Comparison of ENCODE assay signal across 7 cellular contexts in genomic region chr6:131628726-131629125, GRCh38. TPM values are rescaled to one million over a fixed set of nuclear protein-coding genes. Genes with fewer than 3 reads are reported as not detected.
DNase-seq lines count a peak whose midpoint lies in the region; ATAC-seq and TF ChIP-seq lines count a peak whose summit lies in the region.

No MANE protein-coding gene starts in this region.

- H3K9me3 ChIP-seq in HUES48 (ENCODE audit: control insufficient read depth, insufficient read depth, low read length) (no peaks in the 10 kb centered on the region), T-helper 17 cell (ENCODE audit: control insufficient read depth, low read length, poor library complexity, severe bottlenecking) (no peaks in the 10 kb centered on the region), hepatocyte (ENCODE audit: low read depth) (no peaks in the 10 kb centered on the region)

- H3K9ac ChIP-seq in HUES48 (ENCODE audit: low read depth, low read length): no peak overlapping the region

- H3K4me1 Mint-ChIP-seq in T-helper 17 cell: peaks cover 23% of the 10 kb centered on the region
- peaks cover 21% of the 10 kb centered on the region for H3K4me1 Mint-ChIP-seq in stimulated activated memory B cell treated with anti-CD40 and anti-IgM and Interleukin-4, amounts not matched to agents 10 μg/mL and 1 μg/mL and 100 μg/mL, for 72 hours

- H3K4me3 ChIP-seq in HUES48 (ENCODE audit: low read depth, low read length) (peak overlapping the region; percentile 15; the same call in 1 of the 2 replicates), hepatocyte (peak overlapping the region; percentile 11)

- H3K27me3 ChIP-seq in HUES48 (ENCODE audit: control insufficient read depth, insufficient read depth, low read length): no peaks in the 10 kb centered on the region
- no peaks in the 10 kb centered on the region for H3K27me3 ChIP-seq in hepatocyte

- peak overlapping the region; percentile 99 for H3K4me3 Mint-ChIP-seq in T-helper 17 cell
- H3K4me3 Mint-ChIP-seq in stimulated activated memory B cell treated with anti-CD40 and anti-IgM and Interleukin-4, amounts not matched to agents 10 μg/mL and 1 μg/mL and 100 μg/mL, for 72 hours: peak overlapping the region; percentile 98

- H3K9me3 Mint-ChIP-seq in stimulated activated memory B cell treated with anti-CD40 and anti-IgM and Interleukin-4, amounts not matched to agents 10 μg/mL and 1 μg/mL and 100 μg/mL, for 72 hours: no peaks in the 10 kb centered on the region

- H3K36me3 ChIP-seq in HUES48 (ENCODE audit: control insufficient read depth, insufficient read depth, low read length) (peaks cover 17% of the 10 kb centered on the region), hepatocyte (replicated peaks; ENCODE audit: insufficient read depth, low read depth) (no peaks in the 10 kb centered on the region)

- H3K4me1 ChIP-seq in HUES48 (ENCODE audit: control insufficient read depth, insufficient read depth, low read length) (peaks cover 7% of the 10 kb centered on the region), hepatocyte (ENCODE audit: insufficient read depth) (peaks cover 7% of the 10 kb centered on the region)

- peaks cover 3% of the 10 kb centered on the region for H3K36me3 Mint-ChIP-seq in T-helper 17 cell (ENCODE audit: low read depth)
- H3K36me3 Mint-ChIP-seq in stimulated activated memory B cell treated with anti-CD40 and anti-IgM and Interleukin-4, amounts not matched to agents 10 μg/mL and 1 μg/mL and 100 μg/mL, for 72 hours: peaks cover 7% of the 10 kb centered on the region

- ATAC-seq in T-helper 17 cell (no peak), GM21526 (IDR thresholded peaks at IDR 0.05; ENCODE audit: low FRiP score, unreplicated experiment) (no peak)
- no peak for ATAC-seq in stimulated activated memory B cell treated with anti-CD40 and anti-IgM and Interleukin-4, amounts not matched to agents 10 μg/mL and 1 μg/mL and 100 μg/mL, for 72 hours

- TF ChIP-seq CTCF in hepatocyte (IDR thresholded peaks at IDR 0.05; ENCODE audit: poor library complexity): no peak

- peak overlapping the region; percentile 78 for H3K4me2 ChIP-seq in hepatocyte

- no peaks in the 10 kb centered on the region for H4K20me1 ChIP-seq in hepatocyte (ENCODE audit: insufficient read depth, poor library complexity, severe bottlenecking)

- peak overlapping the region; percentile 82 for H2AFZ ChIP-seq in hepatocyte

- DNase-seq in T-helper 17 cell (no peak), hepatocyte (ENCODE audit: low spot score) (no peak), EL (no peak), cerebellum (ENCODE audit: low spot score) (no peak)

- peak overlapping the region; percentile 98 for H3K27ac Mint-ChIP-seq in T-helper 17 cell
- H3K27ac Mint-ChIP-seq in stimulated activated memory B cell treated with anti-CD40 and anti-IgM and Interleukin-4, amounts not matched to agents 10 μg/mL and 1 μg/mL and 100 μg/mL, for 72 hours: peak overlapping the region; percentile 82

- H3K79me2 ChIP-seq in hepatocyte: peaks cover 23% of the 10 kb centered on the region

- H3K27me3 Mint-ChIP-seq in T-helper 17 cell: no peaks in the 10 kb centered on the region
- H3K27me3 Mint-ChIP-seq in stimulated activated memory B cell treated with anti-CD40 and anti-IgM and Interleukin-4, amounts not matched to agents 10 μg/mL and 1 μg/mL and 100 μg/mL, for 72 hours: no peaks in the 10 kb centered on the region

- H3K27ac ChIP-seq in HUES48 (ENCODE audit: low read depth, low read length) (no peak overlapping the region), hepatocyte (no peak overlapping the region)

- H3K9me2 ChIP-seq in hepatocyte (replicated peaks; ENCODE audit: insufficient read depth): no peaks in the 10 kb centered on the region

- WGBS in hepatocyte (ENCODE audit: low lambda C conversion rate, missing lambda C conversion rate): 75% methylated on average over 1 of the region's 1 CpG

RNA-seq across cellular contexts. Expression of gene MED23, which starts 0.7 kb away (rescaled TPM):
- total RNA-seq in T-helper 17 cell (10 to 100 TPM; 48.5 to 60.4 TPM), hepatocyte (34.4 and 42.1 TPM in 2 replicates), cerebellum (61.7 TPM)
- polyA plus RNA-seq in hepatocyte: 13.4 and 17.1 TPM in 2 replicates

RNA-seq across cellular contexts. Expression of gene ENPP3, which starts 8.4 kb away (rescaled TPM):
- total RNA-seq in T-helper 17 cell: under 1 TPM; 0.16 to 0.70 TPM
- total RNA-seq in hepatocyte: 1.0 and 2.7 TPM in 2 replicates
- 0.98 TPM in 1 of 2 replicates, not detected in the other for polyA plus RNA-seq in hepatocyte
- 0.64 TPM for total RNA-seq in cerebellum

RNA-seq across cellular contexts. Expression of gene ARG1, which starts 55.7 kb away (rescaled TPM):
- total RNA-seq in T-helper 17 cell (not detected), hepatocyte (104 and 107 TPM in 2 replicates), cerebellum (1.3 TPM)
- 50.0 and 81.4 TPM in 2 replicates for polyA plus RNA-seq in hepatocyte

Comparison
In these comparisons a context has a peak if more than half of its experiments do, and no peak if none do; other contexts are left out.
1. RNA of gene ARG1, which starts 55.7 kb away (total RNA-seq): 104 to 107 TPM in hepatocyte; 1.3 TPM in cerebellum (single experiment) and not detected in T-helper 17 cell; every median in the first group is over 10 times any median in the second.